10 cellular contexts compared by ENCODE assay signal in the genomic region with DNA sequence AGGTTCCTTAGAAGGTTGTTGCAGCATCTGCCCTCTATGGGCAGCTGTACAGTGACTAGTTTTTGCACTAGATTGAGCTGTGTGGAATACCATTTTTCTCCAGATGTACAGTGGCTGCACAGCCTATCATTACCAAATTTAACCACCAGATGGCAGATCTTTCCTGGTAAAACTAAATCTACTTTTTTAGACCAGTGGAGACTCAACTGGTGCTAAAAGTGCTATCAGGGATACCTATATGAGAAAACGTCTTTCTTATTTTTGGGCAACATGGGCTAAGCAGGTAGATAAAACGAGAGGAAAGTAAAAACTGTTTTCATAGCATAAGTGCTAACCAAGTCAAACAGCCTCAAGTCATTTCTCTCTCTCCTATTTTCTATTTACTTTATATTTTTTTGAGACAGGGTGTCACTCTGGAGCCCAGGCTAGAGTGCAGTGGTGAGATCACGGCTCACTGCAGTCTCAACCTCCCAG. TPM values are rescaled to one million over a fixed set of nuclear protein-coding genes. Genes with fewer than 3 reads are reported as not detected.
DNase-seq lines count a peak whose midpoint lies in the region; ATAC-seq and TF ChIP-seq lines count a peak whose summit lies in the region.
"Had no signal": no experiment of that assay in that cellular context is flagged by ENCODE, and none has a peak within 500 bp of the region (broad histone marks: within the 10 kb centered on the region; RNA-seq: fewer than 3 reads in every experiment).

No MANE protein-coding gene starts in this region.

- H3K27ac Mint-ChIP-seq in CD14-positive monocyte: no peak overlapping the region
- no peak overlapping the region for H3K27ac Mint-ChIP-seq in activated T-helper 17 cell treated with anti-CD3 and anti-CD28 coated beads, Interleukin-2, amount 50 U/mL, for 72 hours
- H3K27ac Mint-ChIP-seq: T-cell had no signal

- ATAC-seq in GM18861 (IDR thresholded peaks at IDR 0.05; ENCODE audit: unreplicated experiment) (peak; percentile 94), HG03159 (IDR thresholded peaks at IDR 0.05; ENCODE audit: unreplicated experiment) (peak; percentile 86), left ventricle myocardium superior (peak; percentile 76)
- ATAC-seq in activated T-helper 17 cell treated with anti-CD3 and anti-CD28 coated beads, Interleukin-2, amount 50 U/mL, for 72 hours (replicated peaks): peak; percentile 39
- ATAC-seq: T-cell had no signal

- no peaks in the 10 kb centered on the region for H3K27me3 Mint-ChIP-seq in CD14-positive monocyte (ENCODE audit: low read depth in 3 of 3)
- no peaks in the 10 kb centered on the region for H3K27me3 Mint-ChIP-seq in activated T-helper 17 cell treated with anti-CD3 and anti-CD28 coated beads, Interleukin-2, amount 50 U/mL, for 72 hours

- no peaks in the 10 kb centered on the region for H3K36me3 Mint-ChIP-seq in CD14-positive monocyte
- H3K36me3 Mint-ChIP-seq in activated T-helper 17 cell treated with anti-CD3 and anti-CD28 coated beads, Interleukin-2, amount 50 U/mL, for 72 hours (ENCODE audit: low read depth): no peaks in the 10 kb centered on the region
- H3K36me3 Mint-ChIP-seq: T-cell had no signal

- no peak overlapping the region for H3K4me3 Mint-ChIP-seq in CD14-positive monocyte
- H3K4me3 Mint-ChIP-seq in activated T-helper 17 cell treated with anti-CD3 and anti-CD28 coated beads, Interleukin-2, amount 50 U/mL, for 72 hours: no peak overlapping the region
- H3K4me3 Mint-ChIP-seq: T-cell had no signal

- no peaks in the 10 kb centered on the region for H3K9me3 Mint-ChIP-seq in CD14-positive monocyte
- H3K9me3 Mint-ChIP-seq in activated T-helper 17 cell treated with anti-CD3 and anti-CD28 coated beads, Interleukin-2, amount 50 U/mL, for 72 hours: no peaks in the 10 kb centered on the region
- H3K9me3 Mint-ChIP-seq: T-cell had no signal

- DNase-seq in CD14-positive monocyte (ENCODE audit: low spot score) (no peak), NCI-H226 (peak; percentile 44), left ventricle myocardium superior (no peak), skeletal muscle cell (ENCODE audit: low read depth) (peak; percentile 26)
- no peak for DNase-seq in activated effector memory CD4-positive, alpha-beta T cell treated with Interleukin-2 at 50 U/mL for 16 hours

- H3K4me1 Mint-ChIP-seq in CD14-positive monocyte: peaks cover under 1% of the 10 kb centered on the region
- no peaks in the 10 kb centered on the region for H3K4me1 Mint-ChIP-seq in activated T-helper 17 cell treated with anti-CD3 and anti-CD28 coated beads, Interleukin-2, amount 50 U/mL, for 72 hours
- H3K4me1 Mint-ChIP-seq: T-cell had no signal

- peak; percentile 85 for TF ChIP-seq CTCF in CD14-positive monocyte (IDR thresholded peaks at IDR 0.05)

- intact Hi-C loops in CD14-positive monocyte (cut with micrococcal nuclease) (loop anchor here (10.0 kb wide), 2 partner anchors 395 to 475 kb away; no protein-coding TSS in a partner anchor), left ventricle myocardium superior (cut with micrococcal nuclease) (loop anchor here (10.0 kb wide), 2 partner anchors 405 to 475 kb away; no protein-coding TSS in a partner anchor)

- no peak overlapping the region for H3K4me3 ChIP-seq in skeletal muscle cell (ENCODE audit: low read depth, low read length)
- H3K4me3 ChIP-seq: skin epidermis had no signal

RNA-seq across cellular contexts. Expression of a gene that starts 21.2 kb away (rescaled TPM):
- polyA plus RNA-seq in CD14-positive monocyte: under 1 TPM in 1 of 2 donors, not detected in 1; 0.05 TPM
- under 1 TPM in 1 of 2 donors, not detected in 1; 0.03 TPM for total RNA-seq in activated T-helper 17 cell treated with anti-CD3 and anti-CD28 coated beads, Interleukin-2, amount 50 U/mL, for 72 hours
- 1.9 TPM for total RNA-seq in left ventricle myocardium superior

RNA-seq across cellular contexts. Expression of a gene that starts 55.1 kb away (rescaled TPM):
- 1 to 10 TPM; 2.7 to 3.0 TPM for polyA plus RNA-seq in CD14-positive monocyte
- total RNA-seq in activated T-helper 17 cell treated with anti-CD3 and anti-CD28 coated beads, Interleukin-2, amount 50 U/mL, for 72 hours: not detected
- 1.0 TPM for total RNA-seq in left ventricle myocardium superior

Comparison
In these comparisons a context has a peak if more than half of its experiments do, and no peak if none do; other contexts are left out.
1. DNase-seq: peak in NCI-H226 (single experiment) and skeletal muscle cell (single experiment); none in CD14-positive monocyte (single experiment), left ventricle myocardium superior (single experiment) and activated effector memory CD4-positive, alpha-beta T cell treated with Interleukin-2 at 50 U/mL for 16 hours (single experiment).
2. ATAC-seq: peak in every context shown above with its lines; median percentile 94 in GM18861; 86 in HG03159; 76 in left ventricle myocardium superior; 39 in activated T-helper 17 cell treated with anti-CD3 and anti-CD28 coated beads, Interleukin-2, amount 50 U/mL, for 72 hours.